In the genomic region with DNA sequence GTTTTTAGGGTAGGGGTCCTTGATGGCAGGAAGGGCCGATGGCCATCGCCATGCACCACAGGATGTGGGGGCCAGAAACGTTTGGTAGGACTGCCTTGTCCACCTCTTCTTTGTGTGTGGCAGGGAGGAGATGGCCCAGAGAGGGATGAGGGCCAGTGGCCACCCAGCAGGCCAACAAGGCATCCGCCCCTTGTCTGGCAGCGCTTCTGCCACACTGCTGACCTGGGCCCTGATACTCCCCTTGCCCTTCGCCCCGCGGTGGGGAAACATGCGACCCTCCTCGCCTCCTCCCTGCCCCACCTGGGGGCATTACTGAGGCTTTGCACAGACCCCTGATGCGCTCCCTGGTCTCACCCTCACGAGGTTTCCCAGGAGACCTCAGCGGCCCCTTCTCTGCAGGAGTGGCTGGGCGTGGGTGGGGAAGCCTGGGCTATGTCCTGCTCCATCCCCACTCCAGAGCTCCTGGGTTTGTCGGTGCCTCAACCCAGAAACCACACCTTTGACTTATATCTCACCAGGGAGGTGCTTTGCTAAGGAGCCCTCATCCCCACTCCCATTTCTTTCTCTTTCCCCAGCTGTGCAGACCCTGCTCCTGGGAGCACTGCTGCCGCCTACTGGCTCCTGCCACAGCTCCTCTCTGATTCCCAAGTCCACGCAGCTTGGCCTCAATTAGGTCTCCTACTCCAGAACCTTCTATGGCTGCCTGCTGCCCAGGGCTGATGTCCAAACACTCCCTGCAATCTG, we compare ENCODE assay signal across 9 cellular contexts. TPM values are rescaled to one million over a fixed set of nuclear protein-coding genes. Genes with fewer than 3 reads are reported as not detected.
DNase-seq lines count a peak whose midpoint lies in the region; ATAC-seq and TF ChIP-seq lines count a peak whose summit lies in the region.
"Had no signal": no experiment of that assay in that cellular context is flagged by ENCODE, and none has a peak within 500 bp of the region (broad histone marks: within the 10 kb centered on the region; RNA-seq: fewer than 3 reads in every experiment).

No MANE protein-coding gene starts in this region.

- dilution Hi-C loops in mammary epithelial cell (cut with HindIII; ENCODE audit: low sequenced_read_pairs): no loop called here

- CTCF ChIA-PET in MCF 10A (lab: Yijun Ruan, JAX) (interaction anchor here (0.5 to 1.9 kb wide), 8 partner anchors 10 to 588 kb away, joined by 3 to 7 read pairs (median 4); no protein-coding TSS in a partner anchor), mammary epithelial cell (lab: Charles Lee; ENCODE audit: low non-redundant PET) (no interaction called here)

- H3K27me3 ChIP-seq in mammary epithelial cell (ENCODE audit: insufficient read depth, low read length) (no peaks in the 10 kb centered on the region), RWPE2 (ENCODE audit: insufficient read depth, poor library complexity, severe bottlenecking) (no peaks in the 10 kb centered on the region), tibial artery (no peaks in the 10 kb centered on the region)
- H3K27me3 ChIP-seq: gastrocnemius medialis had no signal

- no peaks in the 10 kb centered on the region for H3K9me3 Mint-ChIP-seq in MCF 10A (ENCODE audit: unreplicated experiment)

- no peaks in the 10 kb centered on the region for H4K20me1 ChIP-seq in mammary epithelial cell (ENCODE audit: insufficient read depth, low read length)

- H3K27ac Mint-ChIP-seq in MCF 10A (ENCODE audit: low read depth, unreplicated experiment): no peak overlapping the region

- 68% methylated on average over 7 of the region's 17 CpGs for WGBS in mammary epithelial cell (ENCODE audit: low coverage, missing lambda C conversion rate)

- peak; percentile 30 for TF ChIP-seq CTCF in MCF 10A (IDR thresholded peaks at IDR 0.05; ENCODE audit: unreplicated experiment)
- no peak for TF ChIP-seq CTCF in mammary epithelial cell (conservative IDR thresholded peaks at IDR 0.05 in 1 of 2, IDR thresholded peaks at IDR 0.05 in 1 of 2; ENCODE audit: extremely low read depth in 1 of 2, insufficient read depth in 1 of 2, low read depth in 1 of 2, low read length in 2 of 2)
- peak; percentile 44 for TF ChIP-seq CTCF in RWPE2 (IDR thresholded peaks at IDR 0.05; ENCODE audit: poor library complexity, severe bottlenecking)
- TF ChIP-seq CTCF in foreskin fibroblast (IDR thresholded peaks at IDR 0.05; ENCODE audit: low read depth, low read length): peak; percentile 15
- no peak for TF ChIP-seq CTCF in tibial artery (IDR thresholded peaks at IDR 0.05)

- no TSS peak for BruUV-seq in MCF 10A (replicated peaks; lab: Mats Ljungman, UMichigan)
- BruUV-seq in mammary epithelial cell (replicated peaks; lab: Mats Ljungman, UMichigan): no TSS peak

- H3K9ac ChIP-seq in mammary epithelial cell (ENCODE audit: insufficient read depth, low read length): no peak overlapping the region

- no peak overlapping the region for H3K27ac ChIP-seq in mammary epithelial cell (ENCODE audit: insufficient read depth, low read depth, low read length)
- H3K27ac ChIP-seq in RWPE2 (ENCODE audit: poor library complexity, severe bottlenecking): no peak overlapping the region
- peak overlapping the region; percentile 70 to 79 for H3K27ac ChIP-seq in tibial artery
- H3K27ac ChIP-seq: gastrocnemius medialis had no signal

- intact Hi-C loops in MCF 10A (cut with micrococcal nuclease): no loop called here
- intact Hi-C loops in mammary epithelial cell (cut with micrococcal nuclease): no loop called here
- intact Hi-C loops in tibial artery (cut with DNase I; ENCODE audit: low total_unique reads): no loop called here
- intact Hi-C loops in Right ventricle myocardium inferior (cut with DNase I): no loop called here

- no peaks in the 10 kb centered on the region for H3K36me3 Mint-ChIP-seq in MCF 10A (ENCODE audit: insufficient read depth, unreplicated experiment)

- H3K4me3 Mint-ChIP-seq in MCF 10A (ENCODE audit: unreplicated experiment): no peak overlapping the region

- DNase-seq in MCF 10A (ENCODE audit: unreplicated experiment): no peak
- DNase-seq in mammary epithelial cell: no peak
- DNase-seq in RWPE2 (ENCODE audit: low spot score): peak; percentile 64
- DNase-seq in foreskin fibroblast: no peak
- peak; percentile 19 to 65 for DNase-seq in tibial artery
- no peak for DNase-seq in Right ventricle myocardium inferior (ENCODE audit: missing footprints)
- DNase-seq: gastrocnemius medialis had no signal

- H3K4me2 ChIP-seq in mammary epithelial cell (ENCODE audit: insufficient read depth, low read depth, low read length): no peak overlapping the region

- H3K4me3 ChIP-seq in mammary epithelial cell (replicated peaks in 1 of 3; ENCODE audit: insufficient read depth in 1 of 3, low read depth in 2 of 3, low read length in 3 of 3): no peak overlapping the region
- no peak overlapping the region for H3K4me3 ChIP-seq in RWPE2 (ENCODE audit: severe bottlenecking)
- no peak overlapping the region for H3K4me3 ChIP-seq in foreskin fibroblast (ENCODE audit: low read depth in 1 of 2, low read length in 2 of 2)
- H3K4me3 ChIP-seq in tibial artery: no peak overlapping the region
- H3K4me3 ChIP-seq: gastrocnemius medialis had no signal

- no peaks in the 10 kb centered on the region for H3K36me3 ChIP-seq in mammary epithelial cell (ENCODE audit: insufficient read depth, low read length)
- H3K36me3 ChIP-seq in RWPE2 (ENCODE audit: low read depth): no peaks in the 10 kb centered on the region
- peaks cover 32 to 92% (median 62%) of the 10 kb centered on the region in 3 donors for H3K36me3 ChIP-seq in tibial artery
- H3K36me3 ChIP-seq: gastrocnemius medialis had no signal

- H3K9me3 ChIP-seq in mammary epithelial cell (replicated peaks; ENCODE audit: insufficient read depth, low read length) (no peaks in the 10 kb centered on the region), RWPE2 (ENCODE audit: severe bottlenecking) (no peaks in the 10 kb centered on the region), tibial artery (no peaks in the 10 kb centered on the region)
- H3K9me3 ChIP-seq: gastrocnemius medialis had no signal

- no peaks in the 10 kb centered on the region for H3K4me1 Mint-ChIP-seq in MCF 10A (ENCODE audit: insufficient read depth, unreplicated experiment)

- H3K4me1 ChIP-seq in mammary epithelial cell (ENCODE audit: insufficient read depth, low read length) (peaks cover 11% of the 10 kb centered on the region), RWPE2 (ENCODE audit: insufficient read depth, poor library complexity, severe bottlenecking) (no peaks in the 10 kb centered on the region), tibial artery (peaks cover 0 to 34% (median 5%) of the 10 kb centered on the region in 4 donors)
- H3K4me1 ChIP-seq: gastrocnemius medialis had no signal

- in situ Hi-C loops in mammary epithelial cell (cut with MboI; ENCODE audit: low sequenced_read_pairs in 2 of 2): loop anchor here in 1 of 2 donors (25.0 kb wide), 1 partner anchor 346 kb away; no protein-coding TSS in a partner anchor

- H3K79me2 ChIP-seq in mammary epithelial cell (ENCODE audit: insufficient read depth, low read length): no peaks in the 10 kb centered on the region

- no peaks in the 10 kb centered on the region for H3K27me3 Mint-ChIP-seq in MCF 10A (ENCODE audit: insufficient read depth, unreplicated experiment)

- POLR2A ChIA-PET in MCF 10A (lab: Yijun Ruan, JAX): interaction anchor here (1.0 kb wide), 1 partner anchor 39 kb away, joined by 3 read pairs; a partner anchor contains a TSS

- ATAC-seq in RWPE2 (ENCODE audit: low read depth) (no peak), HG03469 (IDR thresholded peaks at IDR 0.05; ENCODE audit: unreplicated experiment) (no peak), Right ventricle myocardium inferior (no peak), esophagus mucosa (no peak)
- ATAC-seq: gastrocnemius medialis had no signal

- no peak overlapping the region for H2AFZ ChIP-seq in mammary epithelial cell (ENCODE audit: low read depth, low read length)

RNA-seq across cellular contexts. Expression of a gene that starts 38.7 kb away (rescaled TPM):
- 50.7 and 70.2 TPM in 2 replicates for total RNA-seq in MCF 10A (2022)
- total RNA-seq in mammary epithelial cell: 100 to 1,000 TPM in 1 of 2 donors, 10 to 100 TPM in 1; 86.6 to 105 TPM
- polyA plus RNA-seq in mammary epithelial cell: 51.5 TPM
- polyA minus RNA-seq in mammary epithelial cell: 81.8 TPM
- 48.9 TPM for total RNA-seq in Right ventricle myocardium inferior
- total RNA-seq in esophagus mucosa: 46.8 TPM

Comparison
In these comparisons a context has a peak if more than half of its experiments do, and no peak if none do; other contexts are left out.
1. CTCF ChIP-seq: peak in MCF 10A (single experiment), RWPE2 (single experiment) and foreskin fibroblast (single experiment); none in mammary epithelial cell (0 of 2) and tibial artery (0 of 2).
2. DNase-seq: peak in RWPE2 (single experiment) and tibial artery (2 of 2); none in MCF 10A (single experiment), mammary epithelial cell (single experiment), foreskin fibroblast (0 of 2) and Right ventricle myocardium inferior (single experiment).
3. H3K27ac ChIP-seq: peak in tibial artery (2 of 2); none in mammary epithelial cell (single experiment) and RWPE2 (single experiment).